ENCODE assay signal across 9 cellular contexts in genomic region chrX:107731831-107732502, GRCh38. TPM values are rescaled to one million over a fixed set of nuclear protein-coding genes. Genes with fewer than 3 reads are reported as not detected.
DNase-seq lines count a peak whose midpoint lies in the region; ATAC-seq, FAIRE-seq and TF ChIP-seq lines count a peak whose summit lies in the region.
"Had no signal": no experiment of that assay in that cellular context is flagged by ENCODE, and none has a peak within 500 bp of the region (broad histone marks: within the 10 kb centered on the region; RNA-seq: fewer than 3 reads in every experiment).

No MANE protein-coding gene starts in this region.

- H2BK15ac ChIP-seq in H1 (ENCODE audit: low read length), result no peak overlapping the region

- no peaks in the 10 kb centered on the region for H3K23me2 ChIP-seq in H1 (ENCODE audit: low read depth, low read length)

- H3K27me3 Mint-ChIP-seq in T-helper 17 cell, result no peaks in the 10 kb centered on the region

- H3K9ac ChIP-seq in H1 (replicated peaks in 1 of 4; ENCODE audit: extremely low read depth in 1 of 4, low read depth in 3 of 4, low read length in 3 of 4), result no peak overlapping the region

- TF ChIP-seq RAD21 in H1 (IDR thresholded peaks at IDR 0.05 in 1 of 2, conservative IDR thresholded peaks at IDR 0.05 in 1 of 2; ENCODE audit: low read depth in 2 of 2, low read length in 2 of 2), result no peak

- H2BK20ac ChIP-seq in H1 (ENCODE audit: low read length), result no peak overlapping the region

- H2AK5ac ChIP-seq in H1 (ENCODE audit: low read depth, low read length), result no peak overlapping the region

- H3K79me1 ChIP-seq in H1 (ENCODE audit: low read depth, low read length), result no peaks in the 10 kb centered on the region

- H3K56ac ChIP-seq in H1 (replicated peaks; ENCODE audit: insufficient read length, low read depth, low read length), result no peak overlapping the region

- ATAC-seq in GM19463 (IDR thresholded peaks at IDR 0.05; ENCODE audit: unreplicated experiment) (no peak), T-helper 17 cell (no peak)

- no peaks in the 10 kb centered on the region for H3K9me3 ChIP-seq in H1 (ENCODE audit: insufficient read depth in 2 of 2, low read depth in 1 of 2, low read length in 1 of 2)
- H3K9me3 ChIP-seq in mesodermal cell (ENCODE audit: control insufficient read depth, low read length), result no peaks in the 10 kb centered on the region
- H3K9me3 ChIP-seq in T-helper 17 cell (ENCODE audit: control insufficient read depth, low read length, poor library complexity, severe bottlenecking), result no peaks in the 10 kb centered on the region

- H3K4ac ChIP-seq in H1 (replicated peaks; ENCODE audit: insufficient read length, low read depth, low read length), result no peak overlapping the region

- H3K79me2 ChIP-seq in H1 (ENCODE audit: control insufficient read depth in 1 of 2, insufficient read depth in 2 of 2, low read length in 2 of 2), result no peaks in the 10 kb centered on the region

- POLR2A ChIA-PET in H1 (lab: Charles Lee; ENCODE audit: partially characterized antibody), result interaction anchor here (0.6 to 4.7 kb wide), 6 partner anchors 10 to 63 kb away, joined by 3 to 51 read pairs (median 4); no protein-coding TSS in a partner anchor

- 0 out of 3 replicates have a peak, but pooled peaks of 1 of the 2 experiments have one; percentile 32 for TF ChIP-seq POLR2A in H1 (IDR thresholded peaks at IDR 0.05; ENCODE audit: control extremely low read depth in 1 of 2, low read depth in 2 of 2, low read length in 2 of 2)

- H3K36me3 ChIP-seq in H1 (ENCODE audit: control insufficient read depth in 2 of 4, insufficient read depth in 4 of 4, low read length in 3 of 4) (no peaks in the 10 kb centered on the region), mesodermal cell (ENCODE audit: control insufficient read depth, insufficient read depth, low read length) (no peaks in the 10 kb centered on the region)

- H2BK12ac ChIP-seq in H1 (ENCODE audit: low read depth, low read length), result 0 out of 2 replicates have a peak overlapping the region, but pooled peaks have one; percentile 17

- peak overlapping the region; percentile 81; the same call in 1 of the 2 replicates for H2BK5ac ChIP-seq in H1 (ENCODE audit: low read depth, low read length)

- H3K4me3 Mint-ChIP-seq in T-helper 17 cell, result no peak overlapping the region

- no peak overlapping the region; the same call in 1 of the 2 replicates for H3K18ac ChIP-seq in H1 (ENCODE audit: extremely low read depth, low read length)

- 60% methylated on average over 3 of the region's 7 CpGs; no CpG with 5 or more reads in 1 of the 2 experiments for WGBS in H1 (ENCODE audit: extremely low coverage in 1 of 2, insufficient coverage in 1 of 2, insufficient read length in 1 of 2, insufficient replicate concordance in 2 of 2, low coverage in 1 of 2, low lambda C conversion rate in 2 of 2, missing lambda C conversion rate in 1 of 2), 2 experiments
- 14 to 20% methylated on average over 1 to 3 of the region's 7 CpGs for WGBS in mesodermal cell (ENCODE audit: insufficient coverage in 2 of 2), 2 experiments

- H3K14ac ChIP-seq in H1 (ENCODE audit: insufficient read length), result no peak overlapping the region

- H3K27ac Mint-ChIP-seq in T-helper 17 cell, result no peak overlapping the region

- H2AFZ ChIP-seq in H1 (ENCODE audit: low read length), result no peak overlapping the region

- no peaks in the 10 kb centered on the region for H4K20me1 ChIP-seq in H1 (replicated peaks in 1 of 2; ENCODE audit: control insufficient read depth in 1 of 2, insufficient read depth in 2 of 2, low read length in 2 of 2)

- peak overlapping the region; percentile 42 for H4K91ac ChIP-seq in H1 (replicated peaks; ENCODE audit: insufficient read length, low read length)

- no peaks in the 10 kb centered on the region for H3K4me1 Mint-ChIP-seq in T-helper 17 cell

- peak overlapping the region; percentile 14; the same call in 1 of the 2 replicates for H4K8ac ChIP-seq in H1 (ENCODE audit: extremely low read depth, insufficient read depth, low read length)

- no peak overlapping the region for H2BK120ac ChIP-seq in H1 (replicated peaks; ENCODE audit: low read depth, low read length)

- H3K27ac ChIP-seq in H1 (ENCODE audit: low read depth, low read length) (no peak overlapping the region; the same call in 1 of the 2 replicates), mesodermal cell (ENCODE audit: low read depth, low read length, severe bottlenecking) (peak overlapping the region; percentile 36)

- peaks cover 3% of the 10 kb centered on the region for H3K36me3 Mint-ChIP-seq in T-helper 17 cell (ENCODE audit: low read depth)

- no peak for TF ChIP-seq CTCF in H1 (IDR thresholded peaks at IDR 0.05; ENCODE audit: control extremely low read depth in 1 of 3, insufficient read depth in 1 of 3, low read depth in 1 of 3, low read length in 3 of 3)

- TF ChIP-seq EP300 in H1 (IDR thresholded peaks at IDR 0.05; ENCODE audit: borderline replicate concordance in 1 of 2, low read depth in 2 of 2, low read length in 2 of 2), result no peak

- H3K4me3 ChIP-seq in H1 (ENCODE audit: extremely low read depth in 1 of 4, insufficient read depth in 2 of 4, low read depth in 3 of 4, low read length in 4 of 4) (no peak overlapping the region), mesodermal cell (ENCODE audit: extremely low read depth, insufficient read depth, low read length, poor library complexity, severe bottlenecking) (no peak overlapping the region)

- H4K5ac ChIP-seq in H1 (ENCODE audit: insufficient read length, low read depth, low read length), result no peak overlapping the region

- H3K4me2 ChIP-seq in H1 (ENCODE audit: insufficient read depth in 1 of 2, low read depth in 2 of 2, low read length in 2 of 2), result peak overlapping the region; percentile 28 to 53; a peak in 2 of 4 replicates

- peak; percentile 39 for FAIRE-seq in H1 (lab: Jason Lieb, UNC)

- DNase-seq in DMS153 treated with DMSO at 0.1 percent for 48 hours (lab: John Stamatoyannopoulos, UW; ENCODE audit: unreplicated experiment) (peak; percentile 60), NCI-H2196 treated with DMSO at 0.1 percent for 48 hours (lab: John Stamatoyannopoulos, UW; ENCODE audit: unreplicated experiment) (peak; percentile 64), H1 (ENCODE audit: low read depth in 1 of 2, low spot score in 2 of 2) (no peak), T-helper 17 cell (no peak), NCI-H146 (lab: John Stamatoyannopoulos, UW) (no peak)
- no peak for DNase-seq in stimulated activated naive CD4-positive, alpha-beta T cell treated with Interleukin-2 at 50 U/mL for 16 hours (lab: John Stamatoyannopoulos, UW)

- H3K4me1 ChIP-seq in H1 (replicated peaks in 1 of 4; ENCODE audit: control insufficient read depth in 3 of 4, insufficient read depth in 4 of 4, low read length in 3 of 4) (peaks cover 0 to 19% (median 10%) of the 10 kb centered on the region in 4 experiments; a peak in 6 of 7 replicates), mesodermal cell (ENCODE audit: control insufficient read depth, insufficient read depth, low read length, poor library complexity, severe bottlenecking) (peaks cover 20% of the 10 kb centered on the region)

- CTCF ChIA-PET in H1 (lab: Charles Lee; ENCODE audit: partially characterized antibody), result interaction anchor here (0.8 to 4.7 kb wide), 6 partner anchors 13 to 203 kb away, joined by 3 to 50 read pairs (median 4); no protein-coding TSS in a partner anchor

- no peaks in the 10 kb centered on the region for H3K27me3 ChIP-seq in H1 (replicated peaks in 1 of 4; ENCODE audit: control insufficient read depth in 3 of 4, extremely low read depth in 1 of 4, insufficient read depth in 3 of 4, low read length in 3 of 4)

- no peak overlapping the region for H3K23ac ChIP-seq in H1 (ENCODE audit: insufficient read length)

TF ChIP-seq in H1, 55 proteins besides CTCF, POLR2A, EP300 and RAD21:
- TF ChIP-seq BACH1 (IDR thresholded peaks at IDR 0.05; ENCODE audit: low read length), result peak; percentile 30; the same call in 1 of the 2 replicates
- TF ChIP-seq RBBP5 (IDR thresholded peaks at IDR 0.05; ENCODE audit: borderline replicate concordance, low read depth, low read length), result peak; percentile 35; the same call in 1 of the 2 replicates
- TF ChIP-seq RFX5 (IDR thresholded peaks at IDR 0.05; ENCODE audit: borderline replicate concordance, low read depth, low read length), result no peak
- TF ChIP-seq TAF1 (IDR thresholded peaks at IDR 0.05; ENCODE audit: low read depth, low read length), result 0 out of 2 replicates have a peak, but pooled peaks have one; percentile 15

RNA-seq across cellular contexts. Expression of gene TSC22D3, which starts 43.6 kb away (rescaled TPM):
- total RNA-seq in H1 (2021; fragmentation: NEBNext Ultra II Directional; extraction: Animal tissue kit (Norgen Biotek cat#: 25700)), result 7.6 TPM in 2 replicates
- 12.9 and 19.1 TPM in 2 replicates for polyA plus RNA-seq in H1 (2011; rRNA removed)
- 24.8 TPM for polyA plus RNA-seq in H1 (2011; cell fraction: cytosol; rRNA removed)
- 38.1 TPM for polyA plus RNA-seq in H1 (2011; cell fraction: nucleus; rRNA removed)
- 7.3 to 10.6 TPM (median 8.5 TPM) in 4 replicates for polyA plus RNA-seq in H1 (2012, experiment 1 of 2)
- polyA plus RNA-seq in H1 (2012, experiment 2 of 2), result 4.2 TPM
- 7.2 TPM for polyA plus RNA-seq in H1 (2013, experiment 1 of 2)
- polyA plus RNA-seq in H1 (2013, experiment 2 of 2), result 7.5 TPM
- 8.6 and 11.4 TPM in 2 replicates for polyA minus RNA-seq in H1 (2011; rRNA and poly(A)+ RNA removed)
- polyA minus RNA-seq in H1 (2011; cell fraction: cytosol; rRNA and poly(A)+ RNA removed), result 11.3 TPM
- polyA minus RNA-seq in H1 (2011; cell fraction: nucleus; rRNA and poly(A)+ RNA removed), result 26.9 TPM
- 64.3 TPM for polyA plus RNA-seq in mesodermal cell (2013, experiment 1 of 2)
- polyA plus RNA-seq in mesodermal cell (2013, experiment 2 of 2), result 45.6 TPM
- 1,000 to 10,000 TPM; 1,559 to 2,031 TPM for total RNA-seq in T-helper 17 cell

RNA-seq across cellular contexts. Expression of gene NCBP2L, which starts 45.6 kb away (rescaled TPM):
- not detected in 2 replicates for total RNA-seq in H1 (2021; fragmentation: NEBNext Ultra II Directional; extraction: Animal tissue kit (Norgen Biotek cat#: 25700))
- polyA plus RNA-seq in H1 (2011; rRNA removed), result not detected in 2 replicates
- polyA plus RNA-seq in H1 (2011; cell fraction: cytosol; rRNA removed), result not detected
- not detected for polyA plus RNA-seq in H1 (2011; cell fraction: nucleus; rRNA removed)
- not detected in 4 replicates for polyA plus RNA-seq in H1 (2012, experiment 1 of 2)
- polyA plus RNA-seq in H1 (2012, experiment 2 of 2), result not detected
- polyA plus RNA-seq in H1 (2013, experiment 1 of 2), result not detected
- polyA plus RNA-seq in H1 (2013, experiment 2 of 2), result not detected
- not detected in 2 replicates for polyA minus RNA-seq in H1 (2011; rRNA and poly(A)+ RNA removed)
- not detected for polyA minus RNA-seq in H1 (2011; cell fraction: cytosol; rRNA and poly(A)+ RNA removed)
- not detected for polyA minus RNA-seq in H1 (2011; cell fraction: nucleus; rRNA and poly(A)+ RNA removed)
- polyA plus RNA-seq in mesodermal cell (2013, experiment 1 of 2), result not detected
- polyA plus RNA-seq in mesodermal cell (2013, experiment 2 of 2), result not detected
- under 1 TPM in 1 of 2 donors, not detected in 1; 0.21 TPM for total RNA-seq in T-helper 17 cell
- total RNA-seq: subcutaneous adipose tissue had no signal

Comparison
In these comparisons a context has a peak if more than half of its experiments do, and no peak if none do; other contexts are left out.
1. DNase-seq: peak in DMS153 treated with DMSO at 0.1 percent for 48 hours (single experiment) and NCI-H2196 treated with DMSO at 0.1 percent for 48 hours (single experiment); none in H1 (0 of 2), stimulated activated naive CD4-positive, alpha-beta T cell treated with Interleukin-2 at 50 U/mL for 16 hours (single experiment), T-helper 17 cell (0 of 3) and NCI-H146 (single experiment).
2. RNA of gene TSC22D3, which starts 43.6 kb away (total RNA-seq): 1,559 to 2,031 TPM in T-helper 17 cell; 7.6 TPM in H1; every median in the first group is over 100 times any median in the second.